1 cellular context compared by ENCODE assay signal in the genomic region with DNA sequence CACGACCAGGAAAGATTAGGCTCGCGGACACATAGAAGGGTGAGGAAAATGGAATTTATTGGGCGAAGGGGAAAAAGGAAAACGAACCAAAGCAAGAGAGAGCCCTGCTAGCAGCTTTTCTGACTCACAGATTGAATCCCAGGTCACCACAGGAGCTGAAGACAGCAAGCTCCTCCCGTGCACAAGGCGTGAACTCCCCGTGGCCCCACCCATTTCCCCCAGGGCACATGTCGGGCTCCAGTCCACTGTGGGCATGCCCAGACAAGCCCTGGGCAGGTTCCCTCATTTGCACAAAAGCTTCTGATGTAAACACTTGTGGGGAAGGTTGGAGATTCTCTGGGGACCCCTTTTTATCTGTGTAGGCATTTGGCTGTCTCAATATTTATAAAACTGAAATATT.
TF ChIP-seq lines count a peak whose summit lies in the region.

No MANE protein-coding gene starts in this region.

TF ChIP-seq in HCT116, 20 proteins besides CTCF, POLR2A, EP300 and RAD21 (continued from another document):
- TF ChIP-seq CBX3 (IDR thresholded peaks at IDR 0.05; ENCODE audit: low read depth) = peak; percentile 68; the same call in 1 of the 2 replicates
- no peak for TF ChIP-seq SRF (IDR thresholded peaks at IDR 0.05; ENCODE audit: low read depth)
- no peak for TF ChIP-seq ZNF274 (IDR thresholded peaks at IDR 0.05; ENCODE audit: low read depth, low read length)
- no peak for TF ChIP-seq ELF1 (IDR thresholded peaks at IDR 0.05; ENCODE audit: borderline replicate concordance, low read depth)
- TF ChIP-seq ZFX (IDR thresholded peaks at IDR 0.05) = no peak
- no peak for TF ChIP-seq EZH2 (IDR thresholded peaks at IDR 0.05)
- TF ChIP-seq SP1 (IDR thresholded peaks at IDR 0.05; ENCODE audit: low read depth) = peak; percentile 64; the same call in 1 of the 2 replicates
- TF ChIP-seq SIN3A (IDR thresholded peaks at IDR 0.05; ENCODE audit: low read depth) = no peak
- TF ChIP-seq CEBPB (IDR thresholded peaks at IDR 0.05; ENCODE audit: low read depth) = no peak
- TF ChIP-seq, protein P1, sequence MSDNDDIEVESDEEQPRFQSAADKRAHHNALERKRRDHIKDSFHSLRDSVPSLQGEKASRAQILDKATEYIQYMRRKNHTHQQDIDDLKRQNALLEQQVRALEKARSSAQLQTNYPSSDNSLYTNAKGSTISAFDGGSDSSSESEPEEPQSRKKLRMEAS (IDR thresholded peaks at IDR 0.05) = peak; percentile 89
- no peak for TF ChIP-seq EGR1 (IDR thresholded peaks at IDR 0.05; ENCODE audit: low read depth)
